In genomic region chr3:128151758-128152274, GRCh38 we compare ENCODE assay signal across 16 cellular contexts. TPM values are rescaled to one million over a fixed set of nuclear protein-coding genes. Genes with fewer than 3 reads are reported as not detected.
DNase-seq lines count a peak whose midpoint lies in the region; ATAC-seq, FAIRE-seq and TF ChIP-seq lines count a peak whose summit lies in the region.
"Had no signal": no experiment of that assay in that cellular context is flagged by ENCODE, and none has a peak within 500 bp of the region (broad histone marks: within the 10 kb centered on the region; RNA-seq: fewer than 3 reads in every experiment).

No MANE protein-coding gene starts in this region.

- peaks cover 9% of the 10 kb centered on the region for H3K4me1 ChIP-seq in Caco-2
- H3K4me1 ChIP-seq in astrocyte (ENCODE audit: insufficient read depth, low read length) = no peaks in the 10 kb centered on the region
- H3K4me1 ChIP-seq: breast epithelium had no signal

- H3K27me3 Mint-ChIP-seq in Caco-2 (ENCODE audit: insufficient read depth, unreplicated experiment) = no peaks in the 10 kb centered on the region
- peaks cover 9% of the 10 kb centered on the region for H3K27me3 Mint-ChIP-seq in astrocyte (ENCODE audit: low read depth, unreplicated experiment)
- H3K27me3 Mint-ChIP-seq in naive B cell = no peaks in the 10 kb centered on the region

- peak overlapping the region; percentile 20 for H2AFZ ChIP-seq in astrocyte (ENCODE audit: low read depth, low read length)

- intact Hi-C loops in Caco-2 (cut with micrococcal nuclease; ENCODE audit: unreplicated experiment) = no loop called here

- TF ChIP-seq CTCF in 22Rv1 (IDR thresholded peaks at IDR 0.05) (no peak), Caco-2 (IDR thresholded peaks at IDR 0.05; ENCODE audit: insufficient read depth in 1 of 2, low read depth in 1 of 2, low read length in 1 of 2, severe bottlenecking in 1 of 2, unreplicated experiment in 1 of 2) (no peak), astrocyte (IDR thresholded peaks at IDR 0.05; ENCODE audit: insufficient read depth, low read depth, low read length) (no peak)

- peak overlapping the region; percentile 78 for H3K4me3 Mint-ChIP-seq in Caco-2 (ENCODE audit: unreplicated experiment)
- H3K4me3 Mint-ChIP-seq in astrocyte (ENCODE audit: unreplicated experiment) = peak overlapping the region; percentile 64
- peak overlapping the region in 5 of 8 donors; percentile 50 to 82 (median 73) for H3K4me3 Mint-ChIP-seq in naive B cell

- H3K9me3 Mint-ChIP-seq in Caco-2 (ENCODE audit: unreplicated experiment) (no peaks in the 10 kb centered on the region), astrocyte (ENCODE audit: unreplicated experiment) (peaks cover 3% of the 10 kb centered on the region), naive B cell (peaks cover 0 to 8% (median 3%) of the 10 kb centered on the region in 7 donors)

- H3K9me3 ChIP-seq in Caco-2 (no peaks in the 10 kb centered on the region), astrocyte (ENCODE audit: insufficient read depth, low read depth, low read length) (no peaks in the 10 kb centered on the region)
- H3K9me3 ChIP-seq: breast epithelium, neutrophil had no signal

- no TSS peak for BruUV-seq in Caco-2 (replicated peaks; lab: Mats Ljungman, UMichigan)

- CTCF ChIA-PET in Caco-2 (lab: Charles Lee) = no interaction called here

- H3K4me2 ChIP-seq in astrocyte (ENCODE audit: low read length) = no peak overlapping the region

- no peaks in the 10 kb centered on the region for H3K27me3 ChIP-seq in Caco-2 (replicated peaks; ENCODE audit: control insufficient read depth, insufficient read depth, low read length)
- no peaks in the 10 kb centered on the region for H3K27me3 ChIP-seq in astrocyte (ENCODE audit: insufficient read depth, low read length)
- H3K27me3 ChIP-seq: breast epithelium, dorsolateral prefrontal cortex had no signal

- FAIRE-seq in astrocyte (lab: Jason Lieb, UNC) = no peak

- POLR2A ChIA-PET in Caco-2 (lab: Charles Lee) = no interaction called here

- TF ChIP-seq POLR2A in erythroblast (IDR thresholded peaks at IDR 0.05; ENCODE audit: low read length) = no peak

- ATAC-seq in naive B cell (ENCODE audit: low read depth in 2 of 2) (no peak), HG02885 (IDR thresholded peaks at IDR 0.05; ENCODE audit: poor library complexity, unreplicated experiment) (no peak)

- H3K36me3 Mint-ChIP-seq in Caco-2 (ENCODE audit: insufficient read depth, unreplicated experiment) (peaks cover 14% of the 10 kb centered on the region), astrocyte (ENCODE audit: low read depth, unreplicated experiment) (peaks cover 2% of the 10 kb centered on the region), naive B cell (peaks cover 2 to 7% of the 10 kb centered on the region in 2 donors)

- no peaks in the 10 kb centered on the region for H3K36me3 ChIP-seq in Caco-2 (ENCODE audit: control insufficient read depth, insufficient read depth, low read length)
- H3K36me3 ChIP-seq in astrocyte (ENCODE audit: insufficient read depth, low read length) = no peaks in the 10 kb centered on the region
- H3K36me3 ChIP-seq: breast epithelium, neutrophil had no signal

- H3K4me1 Mint-ChIP-seq in Caco-2 (ENCODE audit: low read depth, unreplicated experiment) (peaks cover 12% of the 10 kb centered on the region), astrocyte (ENCODE audit: low read depth, unreplicated experiment) (peaks cover 2% of the 10 kb centered on the region), naive B cell (peaks cover 23 to 30% (median 24%) of the 10 kb centered on the region in 3 donors)

- H3K27ac ChIP-seq in 22Rv1 (peak overlapping the region; percentile 34; the same call in 1 of the 2 replicates), astrocyte (ENCODE audit: low read depth, low read length) (no peak overlapping the region)
- H3K27ac ChIP-seq: breast epithelium, dorsolateral prefrontal cortex, neutrophil had no signal

- H3K4me3 ChIP-seq in Caco-2 (ENCODE audit: low read depth, low read length) = no peak overlapping the region
- no peak overlapping the region for H3K4me3 ChIP-seq in astrocyte (ENCODE audit: insufficient read depth, low read depth, low read length)
- H3K4me3 ChIP-seq: breast epithelium, dorsolateral prefrontal cortex had no signal

- DNase-seq in Caco-2 = peak in 1 of 2 experiments; percentile 50
- DNase-seq in astrocyte (ENCODE audit: low read depth) = no peak
- DNase-seq in naive B cell = no peak
- DNase-seq in DMS153 (lab: John Stamatoyannopoulos, UW) = no peak
- DNase-seq in erythroblast (lab: John Stamatoyannopoulos, UW) = no peak
- no peak for DNase-seq in MV-4-11 (lab: John Stamatoyannopoulos, UW)
- DNase-seq: activated CD4-positive, alpha-beta T cell treated with anti-CD3 and anti-CD28 coated beads for 48 hours; activated T-cell treated with anti-CD3 and anti-CD28 coated beads for 4 hours; COR-L47; dorsolateral prefrontal cortex; NCI-H1105; NCI-H510A had no signal

- no peaks in the 10 kb centered on the region for H4K20me1 ChIP-seq in astrocyte (ENCODE audit: insufficient read depth, low read length)

- H3K9ac ChIP-seq in astrocyte (ENCODE audit: low read length) = no peak overlapping the region

- H3K79me2 ChIP-seq in astrocyte (ENCODE audit: insufficient read depth, low read length) = no peaks in the 10 kb centered on the region

- H3K27ac Mint-ChIP-seq in Caco-2 (ENCODE audit: unreplicated experiment) (no peak overlapping the region), astrocyte (ENCODE audit: unreplicated experiment) (no peak overlapping the region), naive B cell (peak overlapping the region in 5 of 6 donors; percentile 64 to 86 (median 75))

RNA-seq across cellular contexts. Expression of gene EEFSEC, which starts 1.5 kb away (rescaled TPM):
- total RNA-seq in Caco-2 (2022) (13.8 and 14.0 TPM in 2 replicates), astrocyte (6.1 and 6.3 TPM in 2 replicates)
- polyA plus RNA-seq in naive B cell (ENCODE audit: low read depth in 6 of 6) = 10 to 100 TPM in 5 of 6 donors, 1 to 10 TPM in 1; 8.5 to 24.0 (median 20.1) TPM

RNA-seq across cellular contexts. Expression of gene RUVBL1, which starts 28.2 kb away (rescaled TPM):
- total RNA-seq in Caco-2 (2022) (53.3 and 56.4 TPM in 2 replicates), astrocyte (39.7 and 43.0 TPM in 2 replicates)
- polyA plus RNA-seq in naive B cell (ENCODE audit: low read depth in 6 of 6) = 10 to 100 TPM; 24.4 to 60.7 (median 51.2) TPM

Comparison
In these comparisons a context has a peak if more than half of its experiments do, and no peak if none do; other contexts are left out.
1. H3K27ac Mint-ChIP-seq: peak in naive B cell (5 of 6); none in Caco-2 (single experiment) and astrocyte (single experiment).
2. Peak in every context shown above with its lines, with median percentiles within 50 percentile points of each other: H3K4me3 Mint-ChIP-seq.